ENCODE assay signal across 8 cellular contexts in genomic region chr2:189440947-189441708, GRCh38. TPM values are rescaled to one million over a fixed set of nuclear protein-coding genes. Genes with fewer than 3 reads are reported as not detected.
DNase-seq lines count a peak whose midpoint lies in the region; ATAC-seq and TF ChIP-seq lines count a peak whose summit lies in the region.

Gene WDR75, plus strand, starts transcription at chr2:189441474. Its CDS starts 19 bp downstream, at chr2:189441493.

- H3K79me2 ChIP-seq in parathyroid adenoma = peaks cover 18% of the 10 kb centered on the region

- no peaks in the 10 kb centered on the region for H3K9me3 ChIP-seq in cardiac muscle cell (ENCODE audit: low read depth)
- no peaks in the 10 kb centered on the region for H3K9me3 ChIP-seq in parathyroid adenoma (ENCODE audit: control insufficient read depth, low read length)
- no peaks in the 10 kb centered on the region for H3K9me3 ChIP-seq in tibial nerve

- H3K9ac ChIP-seq in parathyroid adenoma = peak within 1 kb of the TSS; percentile 32

- H3K27me3 ChIP-seq in cardiac muscle cell = no peaks in the 10 kb centered on the region
- H3K27me3 ChIP-seq in parathyroid adenoma (ENCODE audit: control insufficient read depth, insufficient read depth, low read length) = no peaks in the 10 kb centered on the region
- no peaks in the 10 kb centered on the region for H3K27me3 ChIP-seq in tibial nerve

- no peaks in the 10 kb centered on the region for H3K36me3 ChIP-seq in cardiac muscle cell
- H3K36me3 ChIP-seq in parathyroid adenoma (ENCODE audit: control insufficient read depth, insufficient read depth, low read length) = no peaks in the 10 kb centered on the region
- peaks cover 0 to 7% (median 0%) of the 10 kb centered on the region in 3 donors for H3K36me3 ChIP-seq in tibial nerve

- ATAC-seq in HG02798 (IDR thresholded peaks at IDR 0.05; ENCODE audit: poor library complexity, unreplicated experiment) = peak; percentile 91

- peak within 1 kb of the TSS; percentile 87 for H2AFZ ChIP-seq in parathyroid adenoma

- H3K4me1 ChIP-seq in cardiac muscle cell (ENCODE audit: low read depth) = no peaks in the 10 kb centered on the region
- H3K4me1 ChIP-seq in parathyroid adenoma = no peaks in the 10 kb centered on the region
- peaks cover 0 to 38% (median 13%) of the 10 kb centered on the region in 4 donors for H3K4me1 ChIP-seq in tibial nerve

- peak within 1 kb of the TSS; percentile 94 for H3K4me2 ChIP-seq in parathyroid adenoma (ENCODE audit: low read length)

- TF ChIP-seq CTCF in GM12875 (IDR thresholded peaks at IDR 0.05; ENCODE audit: borderline replicate concordance, insufficient read depth, low read depth, low read length) (no peak), cardiac muscle cell (IDR thresholded peaks at IDR 0.05; ENCODE audit: low read depth, low read length) (peak; percentile 3), parathyroid adenoma (IDR thresholded peaks at IDR 0.05) (no peak), tibial nerve (IDR thresholded peaks at IDR 0.05) (peak in 4 of 5 experiments; percentile 3 to 48 (median 16))

- H3K4me3 ChIP-seq in GM12875 (ENCODE audit: low read depth, low read length) (peak within 1 kb of the TSS; percentile 80), cardiac muscle cell (peak within 1 kb of the TSS; percentile 69), parathyroid adenoma (ENCODE audit: low read depth, low read length) (peak within 1 kb of the TSS; percentile 99), tibial nerve (peak within 1 kb of the TSS; percentile 68 to 88 (median 70))

- WGBS in adipose tissue, 3 donors = 0 to 1% (median 0%) methylated on average over 48 of the region's 48 CpGs
- 0 to 1% methylated on average over 47 of the region's 48 CpGs for WGBS in tibial nerve, 2 donors

- TF ChIP-seq EP300 in tibial nerve (IDR thresholded peaks at IDR 0.05) = peak; percentile 88 to 95

- peak within 1 kb of the TSS; percentile 66 for H3K27ac ChIP-seq in adipose tissue (ENCODE audit: low read depth, low read length)
- H3K27ac ChIP-seq in cardiac muscle cell = peak within 1 kb of the TSS; percentile 89
- peak within 1 kb of the TSS; percentile 90 for H3K27ac ChIP-seq in parathyroid adenoma
- H3K27ac ChIP-seq in tibial nerve = peak within 1 kb of the TSS; percentile 88 to 97 (median 93)

- DNase-seq in NCI-H1436 (lab: John Stamatoyannopoulos, UW) (peak; percentile 91), T follicular helper cell (ENCODE audit: low read depth) (peak; percentile 88), cardiac muscle cell (ENCODE audit: low read depth in 1 of 2, low spot score in 1 of 2) (peak; percentile 95 to 96), tibial nerve (ENCODE audit: low spot score in 2 of 2) (peak; percentile 83 to 93)

- peak; percentile 73 to 80 for TF ChIP-seq POLR2A in tibial nerve (IDR thresholded peaks at IDR 0.05)

RNA-seq across cellular contexts. Expression of gene WDR75, which starts in this region (rescaled TPM):
- 10 to 100 TPM; 14.8 to 16.8 (median 16.6) TPM for polyA plus RNA-seq in adipose tissue
- total RNA-seq in cardiac muscle cell = 14.0 and 23.4 TPM in 2 replicates
- polyA plus RNA-seq in cardiac muscle cell = 22.3 and 38.8 TPM in 2 replicates
- total RNA-seq in tibial nerve = 10 to 100 TPM; 24.1 to 46.0 (median 37.5) TPM

Comparison
In these comparisons a context has a peak if more than half of its experiments do, and no peak if none do; other contexts are left out.
1. Peak in every context shown above with its lines: DNase-seq, ATAC-seq, H3K4me3 ChIP-seq and H3K27ac ChIP-seq.
2. CTCF ChIP-seq: peak in cardiac muscle cell (single experiment) and tibial nerve (4 of 5); none in GM12875 (single experiment) and parathyroid adenoma (single experiment).